8 cellular contexts compared by ENCODE assay signal in genomic region chr20:39049684-39050554, GRCh38.
A peak's percentile ranks its signal among the peaks of the same experiment; 100 is the strongest.
DNase-seq lines count a peak whose midpoint lies in the region; ATAC-seq and TF ChIP-seq lines count a peak whose summit lies in the region.

No MANE protein-coding gene starts in this region.

- H3K4me1 ChIP-seq in Loucy (ENCODE audit: insufficient read depth, low read length, poor library complexity, severe bottlenecking), result peaks cover 6% of the 10 kb centered on the region
- H3K4me1 ChIP-seq in heart right ventricle, result peaks cover 0 to 16% (median 7%) of the 10 kb centered on the region in 9 donors
- H3K4me1 ChIP-seq in upper lobe of left lung, result peaks cover 5 to 18% (median 10%) of the 10 kb centered on the region in 4 donors

- H3F3A ChIP-seq in Loucy (ENCODE audit: low read depth) (no peaks in the 10 kb centered on the region), SU-DHL-6 (ENCODE audit: insufficient read depth) (no peaks in the 10 kb centered on the region)

- H3K4me2 ChIP-seq in Loucy (ENCODE audit: low read depth, low read length, poor library complexity, severe bottlenecking) (peak overlapping the region; percentile 81), SU-DHL-6 (ENCODE audit: low read depth, low read length, poor library complexity, severe bottlenecking) (peak overlapping the region; percentile 89)

- no peaks in the 10 kb centered on the region for H3K36me3 ChIP-seq in Loucy (ENCODE audit: insufficient read depth, low read length)
- no peaks in the 10 kb centered on the region for H3K36me3 ChIP-seq in SU-DHL-6 (ENCODE audit: low read length)
- no peaks in the 10 kb centered on the region for H3K36me3 ChIP-seq in heart right ventricle
- H3K36me3 ChIP-seq in upper lobe of left lung, result no peaks in the 10 kb centered on the region

- H3K9me3 ChIP-seq in Loucy (ENCODE audit: insufficient read depth, low read depth, low read length), result no peaks in the 10 kb centered on the region
- H3K9me3 ChIP-seq in SU-DHL-6 (ENCODE audit: insufficient read depth, low read length), result no peaks in the 10 kb centered on the region
- no peaks in the 10 kb centered on the region for H3K9me3 ChIP-seq in heart right ventricle
- no peaks in the 10 kb centered on the region for H3K9me3 ChIP-seq in upper lobe of left lung

- H2AFZ ChIP-seq in Loucy (ENCODE audit: low read length) (peak overlapping the region; percentile 93), SU-DHL-6 (ENCODE audit: low read depth, low read length, severe bottlenecking) (peak overlapping the region; percentile 100)

- intact Hi-C loops in heart right ventricle (cut with DNase I) (loop anchor here in 9 of 10 donors (1.0 to 10.0 kb wide), 8 partner anchors 31 to 405 kb away; partner anchors contain the start of gene FAM83D (in 7 of the 9)), posterior cingulate gyrus (cut with DNase I) (loop anchor here (1.0 to 2.0 kb wide), 2 partner anchors 31 to 401 kb away; no protein-coding TSS in a partner anchor)

- H4K20me1 ChIP-seq in Loucy (ENCODE audit: insufficient read depth, low read length, poor library complexity, severe bottlenecking), result no peaks in the 10 kb centered on the region
- H4K20me1 ChIP-seq in SU-DHL-6 (ENCODE audit: low read depth, low read length), result no peaks in the 10 kb centered on the region

- TF ChIP-seq EP300 in upper lobe of left lung (IDR thresholded peaks at IDR 0.05), result no peak

- peak; percentile 59 for DNase-seq in GDM1 (lab: John Stamatoyannopoulos, UW)
- DNase-seq in activated naive CD8-positive, alpha-beta T cell treated with anti-CD3 and anti-CD28 coated beads, Interleukin-2, amount 50 U/mL, for 16 hours (ENCODE audit: low read depth, low spot score), result peak; percentile 44
- DNase-seq in heart right ventricle, result peak; percentile 72 to 85
- DNase-seq in posterior cingulate gyrus, result peak; percentile 63 to 97 (median 80)
- peak; percentile 73 to 97 for DNase-seq in upper lobe of left lung

- WGBS in heart right ventricle, 2 donors, result 1% methylated on average over 63 to 69 of the region's 69 CpGs
- 1 to 5% methylated on average over 20 to 25 of the region's 69 CpGs for WGBS in upper lobe of left lung, 2 donors

- peak overlapping the region; percentile 70 for H3K9ac ChIP-seq in Loucy (ENCODE audit: low read depth, low read length, poor library complexity, severe bottlenecking)
- peak overlapping the region; percentile 64 for H3K9ac ChIP-seq in SU-DHL-6 (ENCODE audit: low read length)

- H3K79me2 ChIP-seq in Loucy (ENCODE audit: insufficient read depth, low read length), result no peaks in the 10 kb centered on the region
- H3K79me2 ChIP-seq in SU-DHL-6 (ENCODE audit: insufficient read depth, low read length), result no peaks in the 10 kb centered on the region

- H3K27ac ChIP-seq in SU-DHL-6 (ENCODE audit: low read depth, low read length) (no peak overlapping the region), heart right ventricle (peak overlapping the region in 8 of 10 donors; percentile 12 to 71 (median 28)), upper lobe of left lung (peak overlapping the region in 3 of 4 donors; percentile 41 to 74 (median 72))

- TF ChIP-seq CTCF in Loucy (conservative IDR thresholded peaks at IDR 0.05; ENCODE audit: low read length) (peak; percentile 86), SU-DHL-6 (IDR thresholded peaks at IDR 0.05; ENCODE audit: insufficient read depth, low read length, poor library complexity, severe bottlenecking) (peak; percentile 77), heart right ventricle (IDR thresholded peaks at IDR 0.05) (peak; percentile 95 to 100 (median 99)), upper lobe of left lung (IDR thresholded peaks at IDR 0.05) (peak; percentile 98 to 99 (median 99))

- H3K4me3 ChIP-seq in Loucy (ENCODE audit: low read length, poor library complexity, severe bottlenecking), result peak overlapping the region; percentile 74
- H3K4me3 ChIP-seq in SU-DHL-6 (ENCODE audit: insufficient read depth, low read length, poor library complexity, severe bottlenecking), result peak overlapping the region; percentile 54
- peak overlapping the region; percentile 19 to 80 (median 68) for H3K4me3 ChIP-seq in heart right ventricle
- peak overlapping the region; percentile 22 to 72 (median 64) for H3K4me3 ChIP-seq in upper lobe of left lung

- no peaks in the 10 kb centered on the region for H3K27me3 ChIP-seq in Loucy (ENCODE audit: insufficient read depth, low read length, poor library complexity, severe bottlenecking)
- H3K27me3 ChIP-seq in SU-DHL-6 (ENCODE audit: low read length), result no peaks in the 10 kb centered on the region
- peaks cover 0 to 14% (median 0%) of the 10 kb centered on the region in 7 donors for H3K27me3 ChIP-seq in heart right ventricle
- H3K27me3 ChIP-seq in upper lobe of left lung, result no peaks in the 10 kb centered on the region

- ATAC-seq in GM21825 (IDR thresholded peaks at IDR 0.05; ENCODE audit: unreplicated experiment) (peak; percentile 79), heart right ventricle (peak; percentile 84 to 92 (median 88)), upper lobe of left lung (ENCODE audit: low FRiP score in 2 of 2) (peak; percentile 89 to 94)

- peak in 1 of 4 donors; percentile 23 for TF ChIP-seq POLR2A in upper lobe of left lung (IDR thresholded peaks at IDR 0.05)

- H3K9me2 ChIP-seq in Loucy (replicated peaks; ENCODE audit: low read depth, low read length), result no peaks in the 10 kb centered on the region
- H3K9me2 ChIP-seq in SU-DHL-6 (replicated peaks; ENCODE audit: insufficient read depth, low read length), result no peaks in the 10 kb centered on the region
